Comparison of ENCODE assay signal across 3 cellular contexts in genomic region chr9:73053543-73053942, GRCh38.
TF ChIP-seq lines count a peak whose summit lies in the region.

No MANE protein-coding gene starts in this region.

TF ChIP-seq in liver, 16 proteins besides CTCF, POLR2A, EP300 and RAD21 (continued from another document):
- TF ChIP-seq REST (IDR thresholded peaks at IDR 0.05) (no peak), RXRA (IDR thresholded peaks at IDR 0.05) (peak in 1 of 2 donors; percentile 40), FOXA2 (IDR thresholded peaks at IDR 0.05) (no peak)

TF ChIP-seq in HepG2, 621 proteins besides CTCF, POLR2A, EP300 and RAD21 (continued from another document):
- no peak for TF ChIP-seq PAXIP1 (CRISPR knock-in tag; conservative IDR thresholded peaks at IDR 0.05)
- TF ChIP-seq SETDB1 (CRISPR knock-in tag; IDR thresholded peaks at IDR 0.05; ENCODE audit: borderline replicate concordance): no peak
- TF ChIP-seq FOXC1 (CRISPR knock-in tag; IDR thresholded peaks at IDR 0.05; ENCODE audit: borderline replicate concordance): no peak
- no peak for TF ChIP-seq ZNF432 (CRISPR knock-in tag; IDR thresholded peaks at IDR 0.05; ENCODE audit: borderline replicate concordance)
- TF ChIP-seq TAF15 (IDR thresholded peaks at IDR 0.05; ENCODE audit: low read depth, low read length, poor library complexity, severe bottlenecking): no peak
- TF ChIP-seq ZNF619 (CRISPR knock-in tag; IDR thresholded peaks at IDR 0.05): no peak
- no peak for TF ChIP-seq RBM22 (optimal IDR thresholded peaks at IDR 0.05; ENCODE audit: low read length)
- TF ChIP-seq MAFK (conservative IDR thresholded peaks at IDR 0.05 in 1 of 2, IDR thresholded peaks at IDR 0.05 in 1 of 2; ENCODE audit: low read length in 2 of 2): no peak
- TF ChIP-seq CREB3 (CRISPR knock-in tag; IDR thresholded peaks at IDR 0.05): no peak
- TF ChIP-seq RFXAP (CRISPR knock-in tag; IDR thresholded peaks at IDR 0.05; ENCODE audit: borderline replicate concordance): no peak
- TF ChIP-seq PRDM10 (CRISPR knock-in tag; IDR thresholded peaks at IDR 0.05; ENCODE audit: low read depth): no peak
- no peak for TF ChIP-seq TMF1 (CRISPR knock-in tag; IDR thresholded peaks at IDR 0.05; ENCODE audit: low read depth)
- no peak for TF ChIP-seq ZSCAN21 (CRISPR knock-in tag; IDR thresholded peaks at IDR 0.05; ENCODE audit: borderline replicate concordance)
- no peak for TF ChIP-seq BHLHE40 (IDR thresholded peaks at IDR 0.05; ENCODE audit: low read length)
- TF ChIP-seq ZNF530 (CRISPR knock-in tag; IDR thresholded peaks at IDR 0.05; ENCODE audit: low read depth): no peak
TF ChIP-seq in HepG2: peak in this region for 0.

TF ChIP-seq in K562, 482 proteins besides CTCF, POLR2A, EP300 and RAD21 (continued from another document):
- TF ChIP-seq BRF2 (IDR thresholded peaks at IDR 0.05; ENCODE audit: borderline replicate concordance, insufficient read depth, insufficient read length) (no peak), SNRNP70 (optimal IDR thresholded peaks at IDR 0.05; ENCODE audit: low read depth, low read length) (no peak), NCOR1 (IDR thresholded peaks at IDR 0.05) (no peak), FOXP4 (CRISPR knock-in tag; IDR thresholded peaks at IDR 0.05; ENCODE audit: borderline replicate concordance) (no peak), ARID3B (CRISPR knock-in tag; IDR thresholded peaks at IDR 0.05; ENCODE audit: borderline replicate concordance) (no peak), ZNF655 (CRISPR knock-in tag; IDR thresholded peaks at IDR 0.05) (no peak), ZNF589 (CRISPR knock-in tag; IDR thresholded peaks at IDR 0.05; ENCODE audit: low read depth) (no peak), VEZF1 (CRISPR knock-in tag; IDR thresholded peaks at IDR 0.05) (no peak)
